ENCODE assay signal across 27 cellular contexts in the genomic region with DNA sequence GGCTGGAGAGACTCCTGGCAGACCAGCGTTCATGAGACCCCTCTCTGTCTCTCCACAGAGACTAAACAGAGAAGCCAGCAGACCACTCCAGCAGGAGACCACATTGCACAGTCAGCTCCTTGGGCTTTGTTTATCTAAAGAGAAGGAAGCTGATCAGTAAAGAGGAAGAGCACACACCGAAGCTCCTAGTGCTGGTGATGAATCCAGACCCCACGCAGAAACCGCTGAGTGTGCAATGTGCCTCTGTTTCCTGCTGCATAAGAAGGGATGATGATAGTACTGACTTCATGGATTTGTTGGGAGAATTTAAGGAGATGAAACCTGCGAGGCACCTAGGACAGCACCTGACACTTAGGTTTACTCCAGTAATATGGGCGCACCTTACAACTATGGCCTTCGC.
DNase-seq lines count a peak whose midpoint lies in the region; ATAC-seq, FAIRE-seq and TF ChIP-seq lines count a peak whose summit lies in the region.
"Had no signal": no experiment of that assay in that cellular context is flagged by ENCODE, and none has a peak within 500 bp of the region (broad histone marks: within the 10 kb centered on the region; RNA-seq: fewer than 3 reads in every experiment).

No MANE protein-coding gene starts in this region.

- H3K4me3 ChIP-seq in NB4 (ENCODE audit: low read depth, low read length) (no peak overlapping the region), HepG2 (replicated peaks in 1 of 3; ENCODE audit: insufficient read depth in 1 of 3, low read depth in 2 of 3, low read length in 3 of 3) (no peak overlapping the region), esophagus squamous epithelium (no peak overlapping the region)
- H3K4me3 ChIP-seq: MG63, PC-9 had no signal

- no peaks in the 10 kb centered on the region for H3K27me3 Mint-ChIP-seq in stimulated activated naive CD8-positive, alpha-beta T cell treated with anti-CD3 and anti-CD28 coated beads, Interleukin-15, Interleukin-2, amounts not matched to agents 100 ng/mL and 50 ng/mL, for 24 hours
- H3K27me3 Mint-ChIP-seq: CD4-positive, alpha-beta memory T cell had no signal

- H3K36me3 ChIP-seq in HepG2 (replicated peaks in 1 of 2; ENCODE audit: control insufficient read depth in 1 of 2, insufficient read depth in 2 of 2, low read length in 2 of 2) (no peaks in the 10 kb centered on the region), esophagus squamous epithelium (no peaks in the 10 kb centered on the region)
- H3K36me3 ChIP-seq: MG63 had no signal

- POLR2A ChIA-PET in HepG2 (lab: Yijun Ruan, JAX), result interaction anchor here (1.2 to 7.0 kb wide), 4 partner anchors 11 to 543 kb away, joined by 3 to 99 read pairs (median 10); a partner anchor contains a TSS

- H3K27me3 ChIP-seq in HepG2 (ENCODE audit: control insufficient read depth in 1 of 2, insufficient read depth in 2 of 2, low read length in 2 of 2) (no peaks in the 10 kb centered on the region), esophagus squamous epithelium (peaks cover 0 to 4% (median 0%) of the 10 kb centered on the region in 4 donors)
- H3K27me3 ChIP-seq: MG63 had no signal

- H3K4me1 Mint-ChIP-seq in stimulated activated naive CD8-positive, alpha-beta T cell treated with anti-CD3 and anti-CD28 coated beads, Interleukin-15, Interleukin-2, amounts not matched to agents 100 ng/mL and 50 ng/mL, for 24 hours (ENCODE audit: low read depth), result peaks cover 3% of the 10 kb centered on the region

- H3K36me3 Mint-ChIP-seq in stimulated activated naive CD8-positive, alpha-beta T cell treated with anti-CD3 and anti-CD28 coated beads, Interleukin-15, Interleukin-2, amounts not matched to agents 100 ng/mL and 50 ng/mL, for 24 hours (ENCODE audit: low read depth), result no peaks in the 10 kb centered on the region
- H3K36me3 Mint-ChIP-seq: CD4-positive, alpha-beta memory T cell; IgD-negative memory B cell had no signal

- H2AFZ ChIP-seq in HepG2 (ENCODE audit: low read length), result no peak overlapping the region
- H2AFZ ChIP-seq: PC-9 had no signal

- ATAC-seq in stimulated activated naive CD8-positive, alpha-beta T cell treated with anti-CD3 and anti-CD28 coated beads, Interleukin-15, Interleukin-2, amounts not matched to agents 100 U/mL and 50 U/mL, for 24 hours, result no peak
- ATAC-seq in HepG2 (no peak), HG03139 (IDR thresholded peaks at IDR 0.05; ENCODE audit: unreplicated experiment) (no peak), HG03469 (IDR thresholded peaks at IDR 0.05; ENCODE audit: unreplicated experiment) (no peak)

- TF ChIP-seq POLR2A in NB4 (IDR thresholded peaks at IDR 0.05; ENCODE audit: extremely low read depth, insufficient read length), result no peak
- no peak for TF ChIP-seq POLR2A in HepG2 (IDR thresholded peaks at IDR 0.05; ENCODE audit: insufficient read depth in 1 of 2, low read depth in 2 of 2, low read length in 2 of 2)
- no peak for TF ChIP-seq POLR2A in esophagus squamous epithelium (IDR thresholded peaks at IDR 0.05)

- H3K4me3 Mint-ChIP-seq in stimulated activated naive CD8-positive, alpha-beta T cell treated with anti-CD3 and anti-CD28 coated beads, Interleukin-15, Interleukin-2, amounts not matched to agents 100 ng/mL and 50 ng/mL, for 24 hours, result no peak overlapping the region
- H3K4me3 Mint-ChIP-seq: CD4-positive, alpha-beta memory T cell; H9; HFFc6 had no signal

- in situ Hi-C loops in HepG2 (cut with HindIII; ENCODE audit: extremely low pct_ligation_motif_present, low pct_unique_long_range_greater_than_20kb), result no loop called here

- TF ChIP-seq CTCF in NB4 (IDR thresholded peaks at IDR 0.05; ENCODE audit: low read depth, low read length) (no peak), HepG2 (CRISPR knock-in tag; IDR thresholded peaks at IDR 0.05) (no peak), esophagus squamous epithelium (IDR thresholded peaks at IDR 0.05) (no peak)

- no peak for FAIRE-seq in HepG2 (lab: Jason Lieb, UNC)
- FAIRE-seq: GM12891 had no signal

- H3K27ac ChIP-seq in HepG2 (ENCODE audit: extremely low read length, insufficient read depth, low read length) (peak overlapping the region; percentile 98), esophagus squamous epithelium (no peak overlapping the region)
- H3K27ac ChIP-seq: PC-9 had no signal

- no TSS peak for BruUV-seq in HepG2 (replicated peaks; lab: Mats Ljungman, UMichigan)

- intact Hi-C loops in HepG2 (cut with micrococcal nuclease; ENCODE audit: unreplicated experiment) (loop anchor here (2.0 kb wide), 1 partner anchor 19 kb away; no protein-coding TSS in a partner anchor), esophagus squamous epithelium (cut with DNase I) (no loop called here)

- H3K9ac ChIP-seq in HepG2 (ENCODE audit: insufficient read depth, low read depth, low read length), result no peak overlapping the region

- WGBS in HepG2 (ENCODE audit: low lambda C conversion rate), result 99% methylated on average over 7 of the region's 7 CpGs
- 82 to 88% methylated on average over 6 to 7 of the region's 7 CpGs for WGBS in esophagus squamous epithelium, 2 donors

- H3K9me3 ChIP-seq in HepG2 (ENCODE audit: low read length) (no peaks in the 10 kb centered on the region), esophagus squamous epithelium (no peaks in the 10 kb centered on the region)
- H3K9me3 ChIP-seq: Caco-2, MG63 had no signal

- CTCF ChIA-PET in HepG2 (lab: Yijun Ruan, JAX; ENCODE audit: low intra/inter-chr PET ratio, low total read pairs), result no interaction called here

- DNase-seq in stimulated activated naive CD8-positive, alpha-beta T cell treated with anti-CD3 and anti-CD28 coated beads, Interleukin-15, Interleukin-2, amounts not matched to agents 100 U/mL and 50 U/mL, for 24 hours, result no peak
- DNase-seq in NB4 (ENCODE audit: low read depth) (peak; percentile 13), HepG2 (ENCODE audit: low spot score) (no peak), esophagus squamous epithelium (lab: John Stamatoyannopoulos, UW) (no peak), amniotic stem cell (lab: John Stamatoyannopoulos, UW) (no peak)
- DNase-seq: Caco-2; CD4-positive, alpha-beta memory T cell; DMS 273 treated with DMSO at 0.1 percent for 48 hours; DND-41; H9; HFFc6; Karpas-422; MG63; NCI-H1092; NCI-H1436 treated with DMSO at 0.1 percent for 48 hours; NCI-H1930; NCI-H2227 treated with DMSO at 0.1 percent for 48 hours; NCI-H510A; NCI-H748 treated with DMSO at 0.1 percent for 48 hours; PC-9; RPMI8226; SHP77 had no signal

- H3K4me1 ChIP-seq in HepG2 (ENCODE audit: insufficient read depth, low read length), result peaks cover 94% of the 10 kb centered on the region
- H3K4me1 ChIP-seq in esophagus squamous epithelium, result peaks cover 0 to 4% (median 0%) of the 10 kb centered on the region in 3 donors

- TF ChIP-seq EP300 in HepG2 (IDR thresholded peaks at IDR 0.05; ENCODE audit: low read depth in 2 of 2, low read length in 2 of 2), result no peak
- no peak for TF ChIP-seq EP300 in HepG2 (CRISPR knock-in tag; IDR thresholded peaks at IDR 0.05; ENCODE audit: borderline replicate concordance)

- peaks cover 6% of the 10 kb centered on the region for H3K9me3 Mint-ChIP-seq in stimulated activated naive CD8-positive, alpha-beta T cell treated with anti-CD3 and anti-CD28 coated beads, Interleukin-15, Interleukin-2, amounts not matched to agents 100 ng/mL and 50 ng/mL, for 24 hours
- H3K9me3 Mint-ChIP-seq: H9, HFFc6 had no signal

- no peaks in the 10 kb centered on the region for H4K20me1 ChIP-seq in HepG2 (ENCODE audit: insufficient read depth, low read length)

- TF ChIP-seq RAD21 in HepG2 (CRISPR knock-in tag; IDR thresholded peaks at IDR 0.05), result no peak

- H3K79me2 ChIP-seq in HepG2 (ENCODE audit: insufficient read depth, low read length), result peaks cover 3% of the 10 kb centered on the region

- peak overlapping the region; percentile 5 for H3K27ac Mint-ChIP-seq in stimulated activated naive CD8-positive, alpha-beta T cell treated with anti-CD3 and anti-CD28 coated beads, Interleukin-15, Interleukin-2, amounts not matched to agents 100 ng/mL and 50 ng/mL, for 24 hours
- H3K27ac Mint-ChIP-seq: H9, HFFc6, IgD-negative memory B cell had no signal

- no peak overlapping the region for H3K4me2 ChIP-seq in HepG2 (ENCODE audit: low read depth, low read length)
- H3K4me2 ChIP-seq: PC-9 had no signal

TF ChIP-seq in HepG2, 621 proteins besides CTCF, POLR2A, EP300 and RAD21 (continues in another document):
- TF ChIP-seq SMYD3 (CRISPR knock-in tag; IDR thresholded peaks at IDR 0.05) (no peak), HCFC1 (IDR thresholded peaks at IDR 0.05; ENCODE audit: low read depth, low read length) (no peak), MIXL1 (CRISPR knock-in tag; IDR thresholded peaks at IDR 0.05) (no peak), HNRNPL (IDR thresholded peaks at IDR 0.05; ENCODE audit: low read depth, low read length) (no peak), MXI1 (IDR thresholded peaks at IDR 0.05; ENCODE audit: borderline replicate concordance, low read depth, low read length) (no peak), TMF1 (CRISPR knock-in tag; IDR thresholded peaks at IDR 0.05; ENCODE audit: low read depth) (no peak), CCAR2 (optimal IDR thresholded peaks at IDR 0.05; ENCODE audit: low read depth, low read length) (no peak), ZNF547 (CRISPR knock-in tag; IDR thresholded peaks at IDR 0.05) (no peak), PITX1 (CRISPR knock-in tag; IDR thresholded peaks at IDR 0.05) (no peak)
- TF ChIP-seq, protein P1, sequence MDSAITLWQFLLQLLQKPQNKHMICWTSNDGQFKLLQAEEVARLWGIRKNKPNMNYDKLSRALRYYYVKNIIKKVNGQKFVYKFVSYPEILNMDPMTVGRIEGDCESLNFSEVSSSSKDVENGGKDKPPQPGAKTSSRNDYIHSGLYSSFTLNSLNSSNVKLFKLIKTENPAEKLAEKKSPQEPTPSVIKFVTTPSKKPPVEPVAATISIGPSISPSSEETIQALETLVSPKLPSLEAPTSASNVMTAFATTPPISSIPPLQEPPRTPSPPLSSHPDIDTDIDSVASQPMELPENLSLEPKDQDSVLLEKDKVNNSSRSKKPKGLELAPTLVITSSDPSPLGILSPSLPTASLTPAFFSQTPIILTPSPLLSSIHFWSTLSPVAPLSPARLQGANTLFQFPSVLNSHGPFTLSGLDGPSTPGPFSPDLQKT (CRISPR knock-in tag; IDR thresholded peaks at IDR 0.05; ENCODE audit: borderline replicate concordance), result no peak
